Comparison of ENCODE assay signal across 27 cellular contexts in genomic region chr1:210003501-210003900, GRCh38.
"Had no signal": no experiment of that assay in that cellular context is flagged by ENCODE, and none has a peak within 500 bp of the region (broad histone marks: within the 10 kb centered on the region; RNA-seq: fewer than 3 reads in every experiment).

No MANE protein-coding gene starts in this region.

- H3K27ac ChIP-seq: coronary artery, gastroesophageal sphincter, hepatocyte, left ventricle myocardium inferior, pancreas, psoas muscle, spleen, thoracic aorta, transverse colon had no signal

- H3K9me3 ChIP-seq: gastroesophageal sphincter, left ventricle myocardium inferior, pancreas, psoas muscle, spleen, thoracic aorta, transverse colon had no signal

- H3K9me3 Mint-ChIP-seq: endodermal cell; nephron; stimulated activated naive B cell treated with anti-CD40 and anti-IgM and Interleukin-4, amounts not matched to agents 10 μg/mL and 1 μg/mL and 100 μg/mL, for 72 hours; stimulated activated naive CD8-positive, alpha-beta T cell treated with anti-CD3 and anti-CD28 coated beads, Interleukin-15, amount 100 ng/mL, for 72 hours had no signal

- DNase-seq: effector CD4-positive, alpha-beta T cell; endodermal cell; erythroblast; head of caudate nucleus; kidney; left cardiac atrium; left ventricle myocardium inferior; mesendoderm; naive B cell; occipital lobe; pancreas; psoas muscle; retina; spleen; stimulated activated CD4-positive, alpha-beta T cell treated with anti-CD3 and anti-CD28 coated beads, Interleukin-15, amount 100 ng/mL, for 24 hours; stimulated activated CD4-positive, alpha-beta T cell treated with anti-CD3 and anti-CD28 coated beads, Interleukin-1b, Interleukin-23, amount 100 ng/mL, for 48 hours; stimulated activated CD4-positive, alpha-beta T cell treated with anti-CD3 and anti-CD28 coated beads, Interleukin-4, amount 100 ng/mL, for 24 hours; stimulated activated naive B cell treated with anti-CD40 and anti-IgM and Interleukin-4, amounts not matched to agents 10 μg/mL and 1 μg/mL and 100 μg/mL, for 72 hours; stimulated activated naive CD8-positive, alpha-beta T cell treated with anti-CD3 and anti-CD28 coated beads, Interleukin-15, amount 100 ng/mL, for 72 hours; substantia nigra; transverse colon had no signal

- H3K4me2 ChIP-seq: hepatocyte had no signal

- H3K36me3 ChIP-seq: gastroesophageal sphincter, left ventricle myocardium inferior, pancreas, spleen, thoracic aorta, transverse colon had no signal

- H3K4me1 ChIP-seq: gastroesophageal sphincter, left ventricle myocardium inferior, pancreas, psoas muscle, spleen, transverse colon had no signal

- H3K27me3 ChIP-seq: gastroesophageal sphincter, hepatocyte, pancreas, spleen, transverse colon had no signal

- H3K4me1 Mint-ChIP-seq: endodermal cell; naive B cell; nephron; stimulated activated naive B cell treated with anti-CD40 and anti-IgM and Interleukin-4, amounts not matched to agents 10 μg/mL and 1 μg/mL and 100 μg/mL, for 72 hours; stimulated activated naive CD8-positive, alpha-beta T cell treated with anti-CD3 and anti-CD28 coated beads, Interleukin-15, amount 100 ng/mL, for 72 hours had no signal

- H3K4me3 ChIP-seq: coronary artery, gastroesophageal sphincter, hepatocyte, left ventricle myocardium inferior, lung, pancreas, psoas muscle, spleen, thoracic aorta, transverse colon had no signal

- H3K4me3 Mint-ChIP-seq: endodermal cell; naive B cell; nephron; stimulated activated naive B cell treated with anti-CD40 and anti-IgM and Interleukin-4, amounts not matched to agents 10 μg/mL and 1 μg/mL and 100 μg/mL, for 72 hours; stimulated activated naive CD8-positive, alpha-beta T cell treated with anti-CD3 and anti-CD28 coated beads, Interleukin-15, amount 100 ng/mL, for 72 hours had no signal

- H2AFZ ChIP-seq: hepatocyte had no signal

- H3K79me2 ChIP-seq: hepatocyte had no signal

- H3K27ac Mint-ChIP-seq: endodermal cell; nephron; stimulated activated naive B cell treated with anti-CD40 and anti-IgM and Interleukin-4, amounts not matched to agents 10 μg/mL and 1 μg/mL and 100 μg/mL, for 72 hours; stimulated activated naive CD8-positive, alpha-beta T cell treated with anti-CD3 and anti-CD28 coated beads, Interleukin-15, amount 100 ng/mL, for 72 hours had no signal

- H3K36me3 Mint-ChIP-seq: naive B cell; stimulated activated naive B cell treated with anti-CD40 and anti-IgM and Interleukin-4, amounts not matched to agents 10 μg/mL and 1 μg/mL and 100 μg/mL, for 72 hours had no signal
